ENCODE assay signal across 20 cellular contexts in the genomic region with DNA sequence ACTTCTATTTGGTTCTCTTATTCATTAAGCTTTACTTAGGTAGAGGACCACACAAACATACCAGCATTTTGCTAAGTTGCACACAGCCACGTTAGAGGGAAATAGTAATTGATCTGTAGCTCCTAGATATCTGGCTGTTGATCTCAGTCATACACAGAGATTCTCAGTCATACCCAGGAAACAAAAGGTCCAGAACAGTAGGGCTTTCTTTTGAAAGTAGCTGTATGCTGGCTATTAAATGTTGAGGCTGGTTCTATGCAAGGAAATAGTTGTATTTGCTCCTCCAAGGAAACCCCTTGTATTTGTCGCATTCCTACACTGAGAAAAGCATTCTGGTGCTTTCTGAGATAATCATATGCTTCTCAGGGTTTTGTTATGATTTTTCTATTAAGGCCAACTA.
DNase-seq lines count a peak whose midpoint lies in the region; ATAC-seq and TF ChIP-seq lines count a peak whose summit lies in the region.
"Had no signal": no experiment of that assay in that cellular context is flagged by ENCODE, and none has a peak within 500 bp of the region (broad histone marks: within the 10 kb centered on the region; RNA-seq: fewer than 3 reads in every experiment).

No MANE protein-coding gene starts in this region.

- peaks cover 41% of the 10 kb centered on the region for H3K4me1 Mint-ChIP-seq in progenitor cell of endocrine pancreas (ENCODE audit: low read depth)

- no peaks in the 10 kb centered on the region for H3K9me3 Mint-ChIP-seq in progenitor cell of endocrine pancreas (ENCODE audit: low read depth)
- H3K9me3 Mint-ChIP-seq: CD8-positive, alpha-beta T cell had no signal

- peak overlapping the region; percentile 58 for H3K27ac ChIP-seq in cingulate gyrus (ENCODE audit: low read depth, low read length)
- H3K27ac ChIP-seq in layer of hippocampus (ENCODE audit: low read depth, low read length): peak overlapping the region; percentile 48
- H3K27ac ChIP-seq in right atrium auricular region: no peak overlapping the region
- H3K27ac ChIP-seq: BLaER1, HL-60 had no signal

- H3K9me3 ChIP-seq in right atrium auricular region: no peaks in the 10 kb centered on the region
- H3K9me3 ChIP-seq: BLaER1 had no signal

- DNase-seq in COLO829 (ENCODE audit: low spot score) (peak; percentile 59), progenitor cell of endocrine pancreas (ENCODE audit: low spot score, unreplicated experiment) (no peak), right atrium auricular region (ENCODE audit: low spot score) (no peak), NK-92 (lab: John Stamatoyannopoulos, UW; ENCODE audit: unreplicated experiment) (no peak)
- DNase-seq: CD8-positive, alpha-beta T cell; DMS79 treated with DMSO at 0.1 percent for 48 hours; IMR-90; NCI-H1048; NCI-H1436; NCI-H1930; NCI-H226; NCI-H524; NCI-H82; SHP77 treated with DMSO at 0.1 percent for 48 hours had no signal

- H3K36me3 ChIP-seq in right atrium auricular region: no peaks in the 10 kb centered on the region
- H3K36me3 ChIP-seq: BLaER1 had no signal

- H3K4me1 ChIP-seq in right atrium auricular region: no peaks in the 10 kb centered on the region
- H3K4me1 ChIP-seq: BLaER1 had no signal

- no peak overlapping the region for H3K4me3 Mint-ChIP-seq in progenitor cell of endocrine pancreas (ENCODE audit: low read depth)
- H3K4me3 Mint-ChIP-seq: CD8-positive, alpha-beta T cell had no signal

- TF ChIP-seq CTCF in progenitor cell of endocrine pancreas (IDR thresholded peaks at IDR 0.05; ENCODE audit: unreplicated experiment) (no peak), right atrium auricular region (IDR thresholded peaks at IDR 0.05) (no peak)

- H3K36me3 Mint-ChIP-seq in progenitor cell of endocrine pancreas (ENCODE audit: insufficient read depth): no peaks in the 10 kb centered on the region
- H3K36me3 Mint-ChIP-seq: CD8-positive, alpha-beta T cell had no signal

- peak overlapping the region; percentile 67 for H3K27ac Mint-ChIP-seq in progenitor cell of endocrine pancreas
- H3K27ac Mint-ChIP-seq: CD8-positive, alpha-beta T cell had no signal

- H3K27me3 ChIP-seq in layer of hippocampus (ENCODE audit: control insufficient read depth, insufficient read depth, low read length) (no peaks in the 10 kb centered on the region), right atrium auricular region (no peaks in the 10 kb centered on the region)
- H3K27me3 ChIP-seq: BLaER1 had no signal

- no peak overlapping the region for H3K4me3 ChIP-seq in right atrium auricular region
- H3K4me3 ChIP-seq: BLaER1 had no signal

- no peak for ATAC-seq in HG03280 (IDR thresholded peaks at IDR 0.05; ENCODE audit: unreplicated experiment)
- no peak for ATAC-seq in HG02970 (IDR thresholded peaks at IDR 0.05; ENCODE audit: low FRiP score, unreplicated experiment)
- ATAC-seq: CD8-positive, alpha-beta T cell had no signal

- no peaks in the 10 kb centered on the region for H3K27me3 Mint-ChIP-seq in progenitor cell of endocrine pancreas

Comparison
In these comparisons a context has a peak if more than half of its experiments do, and no peak if none do; other contexts are left out.
1. H3K27ac ChIP-seq: peak in cingulate gyrus (single experiment) and layer of hippocampus (single experiment); none in right atrium auricular region (0 of 2).